Comparison of ENCODE assay signal across 1 cellular context in the genomic region with DNA sequence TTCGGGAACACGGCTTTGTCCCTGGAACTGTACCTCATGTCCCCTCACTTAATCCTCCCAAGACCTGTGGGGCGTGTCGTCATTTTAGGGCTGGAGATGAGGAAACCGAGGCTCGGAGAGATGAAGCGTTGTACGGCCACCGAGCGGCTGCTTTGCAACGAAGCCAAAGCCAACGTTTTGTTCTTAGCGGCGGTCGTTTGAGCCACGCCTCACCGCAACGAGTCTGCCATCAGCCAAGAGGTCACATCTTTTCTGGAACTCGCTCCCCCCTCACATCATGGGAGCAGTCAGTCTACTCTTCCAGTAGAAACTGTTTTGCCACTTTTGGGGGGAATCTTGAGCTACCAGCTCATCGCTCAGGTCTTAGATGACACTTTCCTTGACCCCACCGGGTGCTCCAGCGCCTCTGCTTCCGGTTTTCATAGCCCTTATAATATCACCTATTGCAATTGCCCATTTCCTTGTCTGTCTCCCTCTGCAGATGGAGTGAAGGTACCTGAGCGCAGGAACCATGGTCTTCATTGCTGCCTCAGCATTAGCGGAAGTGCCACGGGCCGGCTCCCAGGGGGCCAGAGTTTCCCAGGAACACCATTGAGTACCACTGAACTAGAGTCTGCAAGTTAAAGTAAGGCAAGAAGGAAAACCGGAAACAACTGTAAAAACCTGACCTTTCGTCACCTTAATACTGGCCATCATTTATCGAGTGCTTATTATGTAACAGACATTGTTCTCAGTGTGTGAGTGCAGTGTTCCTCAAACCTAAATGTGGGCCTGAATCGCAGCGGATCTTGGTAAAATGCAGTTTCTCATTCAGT.
TF ChIP-seq lines count a peak whose summit lies in the region.

No MANE protein-coding gene starts in this region.

TF ChIP-seq in GM23338, 12 proteins besides CTCF, POLR2A, EP300 and RAD21 (continued from another document):
- TF ChIP-seq ZNF462 (CRISPR knock-in tag; IDR thresholded peaks at IDR 0.05) = no peak
- TF ChIP-seq REST (IDR thresholded peaks at IDR 0.05; ENCODE audit: unreplicated experiment) = no peak
- no peak for TF ChIP-seq NANOG (IDR thresholded peaks at IDR 0.05; ENCODE audit: borderline replicate concordance)
- no peak for TF ChIP-seq EZH2phosphoT487 (IDR thresholded peaks at IDR 0.05; ENCODE audit: unreplicated experiment)
- no peak; the same call in 1 of the 2 replicates for TF ChIP-seq ETS1 (IDR thresholded peaks at IDR 0.05)
- no peak for TF ChIP-seq ZNF331 (CRISPR knock-in tag; IDR thresholded peaks at IDR 0.05; ENCODE audit: low read depth)
- no peak for TF ChIP-seq EZH2 (IDR thresholded peaks at IDR 0.05; ENCODE audit: low read depth, unreplicated experiment)
- no peak for TF ChIP-seq JUNB (IDR thresholded peaks at IDR 0.05; ENCODE audit: unreplicated experiment)
